19 cellular contexts compared by ENCODE assay signal in genomic region chr14:78593949-78594348, GRCh38.
DNase-seq lines count a peak whose midpoint lies in the region; ATAC-seq and TF ChIP-seq lines count a peak whose summit lies in the region.
"Had no signal": no experiment of that assay in that cellular context is flagged by ENCODE, and none has a peak within 500 bp of the region (broad histone marks: within the 10 kb centered on the region; RNA-seq: fewer than 3 reads in every experiment).

No MANE protein-coding gene starts in this region.

- H3K9me3 ChIP-seq in GM23248 (ENCODE audit: low read depth): no peaks in the 10 kb centered on the region
- H3K9me3 ChIP-seq in suprapubic skin: no peaks in the 10 kb centered on the region
- H3K9me3 ChIP-seq: HAP-1 had no signal

- 20 to 22% methylated on average over 11 of the region's 11 CpGs for WGBS in GM23248 (ENCODE audit: low coverage in 1 of 2, low lambda C conversion rate in 2 of 2, missing lambda C conversion rate in 2 of 2), 2 experiments
- 83% methylated on average over 8 of the region's 11 CpGs for WGBS in suprapubic skin

- no peak overlapping the region for H3K4me2 ChIP-seq in GM23248 (ENCODE audit: unreplicated experiment)
- H3K4me2 ChIP-seq: PC-9 had no signal

- in situ Hi-C loops in GM23248 (cut with MboI): loop anchor here (25.0 kb wide), 1 partner anchor 732 kb away; no protein-coding TSS in a partner anchor

- H3K27me3 ChIP-seq in GM23248 (replicated peaks; ENCODE audit: insufficient read depth) (peaks cover 8% of the 10 kb centered on the region; the same call in 1 of the 2 replicates), suprapubic skin (peaks cover 3% of the 10 kb centered on the region)

- no peak overlapping the region for H2AFZ ChIP-seq in GM23248
- H2AFZ ChIP-seq: PC-9 had no signal

- H3K4me3 ChIP-seq in GM23248: no peak overlapping the region
- H3K4me3 ChIP-seq in suprapubic skin: no peak overlapping the region
- H3K4me3 ChIP-seq: HAP-1, PC-9, SK-N-MC had no signal

- TF ChIP-seq POLR2A in suprapubic skin (IDR thresholded peaks at IDR 0.05): no peak

- no peaks in the 10 kb centered on the region for H3K4me1 ChIP-seq in GM23248 (ENCODE audit: insufficient read depth)
- H3K4me1 ChIP-seq in suprapubic skin: no peaks in the 10 kb centered on the region
- H3K4me1 ChIP-seq: HAP-1 had no signal

- H3K79me2 ChIP-seq in GM23248 (ENCODE audit: insufficient read depth): no peaks in the 10 kb centered on the region

- no peaks in the 10 kb centered on the region for H3F3A ChIP-seq in GM23248 (ENCODE audit: insufficient read depth)

- no peaks in the 10 kb centered on the region for H4K20me1 ChIP-seq in GM23248 (ENCODE audit: insufficient read depth)

- ATAC-seq in HG03135 (IDR thresholded peaks at IDR 0.05; ENCODE audit: unreplicated experiment): no peak

- no peak overlapping the region for H3K9ac ChIP-seq in GM23248

- no peak for TF ChIP-seq CTCF in suprapubic skin (IDR thresholded peaks at IDR 0.05)

- no peak overlapping the region for H3K27ac ChIP-seq in GM23248
- no peak overlapping the region for H3K27ac ChIP-seq in suprapubic skin
- H3K27ac ChIP-seq: PC-9, SK-N-MC had no signal

- TF ChIP-seq EP300 in suprapubic skin (IDR thresholded peaks at IDR 0.05): no peak

- DNase-seq in AG08395 (ENCODE audit: low spot score) (peak; percentile 54), GM23248 (peak; percentile 44), anterior cingulate cortex (lab: John Stamatoyannopoulos, UW) (peak in 48 of 58 donors; percentile 2 to 77 (median 34)), middle frontal gyrus (ENCODE audit: extremely low spot score, low spot score) (peak; percentile 72), NCI-H2227 treated with DMSO at 0.1 percent for 48 hours (lab: John Stamatoyannopoulos, UW) (no peak), suprapubic skin (ENCODE audit: low spot score in 2 of 2) (no peak), KG1 (lab: John Stamatoyannopoulos, UW) (no peak)
- DNase-seq: 8988T, DND-41, GDM1, IMR-90, Kasumi-1, MM.1S, NCI-H187 treated with DMSO at 0.1 percent for 48 hours, NCI-H446, PC-9 had no signal

- H3K9me2 ChIP-seq in GM23248 (ENCODE audit: insufficient read depth): no peaks in the 10 kb centered on the region

- no peaks in the 10 kb centered on the region for H3K36me3 ChIP-seq in GM23248 (ENCODE audit: low read depth)
- no peaks in the 10 kb centered on the region for H3K36me3 ChIP-seq in suprapubic skin
- H3K36me3 ChIP-seq: HAP-1 had no signal

Comparison
In these comparisons a context has a peak if more than half of its experiments do, and no peak if none do; other contexts are left out.
1. DNase-seq: peak in AG08395 (single experiment), GM23248 (single experiment), anterior cingulate cortex (48 of 58) and middle frontal gyrus (single experiment); none in NCI-H2227 treated with DMSO at 0.1 percent for 48 hours (single experiment), suprapubic skin (0 of 2) and KG1 (single experiment).